ENCODE assay signal across 31 cellular contexts in the genomic region with DNA sequence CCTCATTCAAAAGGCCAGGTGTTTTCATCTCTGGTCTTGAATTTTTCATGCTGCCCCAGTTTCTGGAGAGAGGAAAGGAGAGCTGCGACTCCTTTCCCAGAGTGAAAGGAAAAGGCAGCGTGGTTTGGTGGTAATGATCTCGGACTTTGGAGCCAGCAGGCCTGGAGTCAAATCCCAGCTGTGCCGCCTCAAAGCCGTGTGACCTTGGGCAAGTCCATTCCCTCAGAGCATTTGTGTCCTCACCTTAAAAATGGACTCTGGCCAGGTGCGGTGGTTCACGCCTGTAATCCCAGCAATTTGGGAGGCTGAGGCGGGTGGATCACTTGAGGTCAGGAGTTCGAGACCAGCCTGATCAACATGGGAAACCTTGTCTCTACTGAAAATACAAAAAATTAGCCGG. TPM values are rescaled to one million over a fixed set of nuclear protein-coding genes. Genes with fewer than 3 reads are reported as not detected.
DNase-seq lines count a peak whose midpoint lies in the region; ATAC-seq, FAIRE-seq and TF ChIP-seq lines count a peak whose summit lies in the region.
"Had no signal": no experiment of that assay in that cellular context is flagged by ENCODE, and none has a peak within 500 bp of the region (broad histone marks: within the 10 kb centered on the region; RNA-seq: fewer than 3 reads in every experiment).

No MANE protein-coding gene starts in this region.

- H3K27ac ChIP-seq in HepG2 (ENCODE audit: extremely low read length, insufficient read depth, low read length) = no peak overlapping the region
- no peak overlapping the region for H3K27ac ChIP-seq in right lobe of liver
- H3K27ac ChIP-seq in neuronal stem cell (replicated peaks; ENCODE audit: low read length) = no peak overlapping the region
- no peak overlapping the region for H3K27ac ChIP-seq in small intestine (ENCODE audit: low read depth in 1 of 2, low read length in 1 of 2)
- H3K27ac ChIP-seq in transverse colon = no peak overlapping the region
- H3K27ac ChIP-seq: 22Rv1, BLaER1 had no signal

- no peak for FAIRE-seq in HepG2 (lab: Jason Lieb, UNC)
- no peak for FAIRE-seq in small intestine (lab: Jason Lieb, UNC)
- FAIRE-seq: A204.1, GM12878, GM12892, GM18507 had no signal

- TF ChIP-seq RAD21 in HepG2 (CRISPR knock-in tag; IDR thresholded peaks at IDR 0.05) = no peak

- H3K4me1 ChIP-seq in HepG2 (ENCODE audit: insufficient read depth, low read length) = peaks cover 7% of the 10 kb centered on the region; the same call in 1 of the 2 replicates
- H3K4me1 ChIP-seq in right lobe of liver = no peaks in the 10 kb centered on the region
- H3K4me1 ChIP-seq in neuronal stem cell (ENCODE audit: control insufficient read depth in 2 of 2, insufficient read depth in 1 of 2, low read depth in 1 of 2, low read length in 2 of 2) = peaks cover 16 to 18% of the 10 kb centered on the region in 2 donors
- no peaks in the 10 kb centered on the region for H3K4me1 ChIP-seq in small intestine (ENCODE audit: control insufficient read depth in 2 of 2, insufficient read depth in 1 of 2, low read depth in 1 of 2, low read length in 1 of 2)
- peaks cover 9 to 18% (median 16%) of the 10 kb centered on the region in 4 donors for H3K4me1 ChIP-seq in transverse colon

- TF ChIP-seq EP300 in HepG2 (IDR thresholded peaks at IDR 0.05; ENCODE audit: low read depth in 2 of 2, low read length in 2 of 2) (no peak), HepG2 (CRISPR knock-in tag; IDR thresholded peaks at IDR 0.05; ENCODE audit: borderline replicate concordance) (no peak), transverse colon (IDR thresholded peaks at IDR 0.05; ENCODE audit: low read depth) (no peak)

- H3K9me3 ChIP-seq in HepG2 (ENCODE audit: low read length) = no peaks in the 10 kb centered on the region
- no peaks in the 10 kb centered on the region for H3K9me3 ChIP-seq in right lobe of liver
- H3K9me3 ChIP-seq in neuronal stem cell (replicated peaks in 1 of 2; ENCODE audit: control insufficient read depth in 2 of 2, insufficient read depth in 1 of 2, low read depth in 1 of 2, low read length in 2 of 2) = no peaks in the 10 kb centered on the region
- no peaks in the 10 kb centered on the region for H3K9me3 ChIP-seq in small intestine (ENCODE audit: control insufficient read depth, low read depth)
- H3K9me3 ChIP-seq in transverse colon = no peaks in the 10 kb centered on the region
- H3K9me3 ChIP-seq: BE2C, BLaER1 had no signal

- H3K27me3 ChIP-seq in HepG2 (ENCODE audit: control insufficient read depth in 1 of 2, insufficient read depth in 2 of 2, low read length in 2 of 2) (peaks cover 0 to 20% of the 10 kb centered on the region in 2 experiments; a peak in 4 of 5 replicates), right lobe of liver (no peaks in the 10 kb centered on the region), neuronal stem cell (ENCODE audit: control insufficient read depth in 3 of 3, insufficient read depth in 3 of 3, low read depth in 1 of 3, low read length in 3 of 3) (no peaks in the 10 kb centered on the region), small intestine (ENCODE audit: control insufficient read depth in 2 of 2, insufficient read depth in 2 of 2, low read length in 2 of 2) (no peaks in the 10 kb centered on the region), transverse colon (no peaks in the 10 kb centered on the region)
- H3K27me3 ChIP-seq: BE2C, BLaER1 had no signal

- no peaks in the 10 kb centered on the region for H4K20me1 ChIP-seq in HepG2 (ENCODE audit: insufficient read depth, low read length)
- H4K20me1 ChIP-seq: BLaER1 had no signal

- ATAC-seq in HepG2 = no peak
- no peak for ATAC-seq in right lobe of liver
- no peak for ATAC-seq in HG03354 (IDR thresholded peaks at IDR 0.05; ENCODE audit: poor library complexity, severe bottlenecking, unreplicated experiment)
- ATAC-seq: GM12878 had no signal

- H3K9ac ChIP-seq in HepG2 (ENCODE audit: insufficient read depth, low read depth, low read length) (no peak overlapping the region), neuronal stem cell (ENCODE audit: low read depth, low read length, poor library complexity) (no peak overlapping the region)
- H3K9ac ChIP-seq: BLaER1 had no signal

- no TSS peak for BruUV-seq in HepG2 (replicated peaks; lab: Mats Ljungman, UMichigan)

- peak overlapping the region; percentile 24 for H2AK5ac ChIP-seq in neuronal stem cell (ENCODE audit: low read depth, low read length)

- H3K79me1 ChIP-seq in neuronal stem cell (ENCODE audit: low read depth, low read length) = no peaks in the 10 kb centered on the region

- H3K36me3 ChIP-seq in HepG2 (replicated peaks in 1 of 2; ENCODE audit: control insufficient read depth in 1 of 2, insufficient read depth in 2 of 2, low read length in 2 of 2) (no peaks in the 10 kb centered on the region), right lobe of liver (no peaks in the 10 kb centered on the region), neuronal stem cell (replicated peaks in 1 of 2; ENCODE audit: control insufficient read depth in 2 of 2, insufficient read depth in 2 of 2, low read length in 2 of 2) (no peaks in the 10 kb centered on the region), small intestine (ENCODE audit: control insufficient read depth in 2 of 2, insufficient read depth in 2 of 2, low read length in 2 of 2) (no peaks in the 10 kb centered on the region), transverse colon (no peaks in the 10 kb centered on the region)
- H3K36me3 ChIP-seq: BE2C, BLaER1 had no signal

- no peak overlapping the region for H4K91ac ChIP-seq in neuronal stem cell (ENCODE audit: low read depth, low read length, poor library complexity)

- no peak for TF ChIP-seq POLR2A in HepG2 (IDR thresholded peaks at IDR 0.05; ENCODE audit: insufficient read depth in 1 of 2, low read depth in 2 of 2, low read length in 2 of 2)
- no peak for TF ChIP-seq POLR2A in right lobe of liver (IDR thresholded peaks at IDR 0.05)
- TF ChIP-seq POLR2A in transverse colon (IDR thresholded peaks at IDR 0.05) = no peak

- intact Hi-C loops in HepG2 (cut with micrococcal nuclease; ENCODE audit: unreplicated experiment) = no loop called here
- intact Hi-C loops in right lobe of liver (cut with DNase I) = no loop called here
- intact Hi-C loops in transverse colon (cut with DNase I; ENCODE audit: low total_unique reads) = loop anchor here (10.0 kb wide), 1 partner anchor 77 kb away; no protein-coding TSS in a partner anchor

- H3K4me3 ChIP-seq in HepG2 (replicated peaks in 1 of 3; ENCODE audit: insufficient read depth in 1 of 3, low read depth in 2 of 3, low read length in 3 of 3) (no peak overlapping the region), right lobe of liver (no peak overlapping the region), neuronal stem cell (ENCODE audit: low read length in 2 of 2) (no peak overlapping the region), small intestine (ENCODE audit: low read depth in 1 of 2, low read length in 2 of 2) (no peak overlapping the region), transverse colon (no peak overlapping the region)
- H3K4me3 ChIP-seq: BLaER1, GM12878 had no signal

- no peak overlapping the region for H2BK15ac ChIP-seq in neuronal stem cell (ENCODE audit: low read length)

- no peak overlapping the region for H4K8ac ChIP-seq in neuronal stem cell (ENCODE audit: low read depth, low read length)

- DNase-seq in HepG2 (ENCODE audit: low spot score) (peak; percentile 18), right lobe of liver (no peak), neuronal stem cell (ENCODE audit: low spot score) (no peak), small intestine (peak; percentile 65), transverse colon (peak; percentile 25), islet precursor cell (no peak), HPDE6-E6E7 (ENCODE audit: extremely low spot score) (no peak)
- DNase-seq: ACHN; BE2C; C1 segment of cervical spinal cord; CD4-positive, alpha-beta memory T cell; CD4-positive, CD25-positive, alpha-beta regulatory T cell; CD8-positive, alpha-beta memory T cell; COR-L47; DMS 273 treated with DMSO at 0.1 percent for 48 hours; DMS153; DMS53; DMS79; DND-41; EL; GDM1 had no signal

- no peak overlapping the region for H3K23ac ChIP-seq in neuronal stem cell (ENCODE audit: low read depth, low read length, poor library complexity)

- no peak overlapping the region for H3K4ac ChIP-seq in neuronal stem cell (ENCODE audit: low read length)

- H3K14ac ChIP-seq in neuronal stem cell (ENCODE audit: low read length) = no peak overlapping the region

- CTCF ChIA-PET in HepG2 (lab: Yijun Ruan, JAX; ENCODE audit: low intra/inter-chr PET ratio, low total read pairs) = no interaction called here

- TF ChIP-seq CTCF in HepG2 (CRISPR knock-in tag; IDR thresholded peaks at IDR 0.05) (no peak), right lobe of liver (IDR thresholded peaks at IDR 0.05) (no peak), transverse colon (IDR thresholded peaks at IDR 0.05) (no peak)

- POLR2A ChIA-PET in HepG2 (lab: Yijun Ruan, JAX) = no interaction called here

- 17% methylated on average over 10 of the region's 10 CpGs for WGBS in HepG2 (ENCODE audit: low lambda C conversion rate)
- 85% methylated on average over 7 of the region's 10 CpGs for WGBS in right lobe of liver (ENCODE audit: insufficient coverage, low coverage, low lambda C conversion rate, missing lambda C conversion rate)
- no CpG with 5 or more reads among the region's 10 CpGs for WGBS in neuronal stem cell (ENCODE audit: extremely low coverage in 2 of 2, insufficient read length in 2 of 2, insufficient replicate concordance in 1 of 2), 2 donors
- WGBS in small intestine, 3 donors = 27 to 75% (median 39%) methylated on average over 10 of the region's 10 CpGs
- WGBS in transverse colon (ENCODE audit: low coverage in 1 of 2), 2 donors = 79 to 100% methylated on average over 1 to 10 of the region's 10 CpGs

- H2BK120ac ChIP-seq in neuronal stem cell (ENCODE audit: low read depth, low read length) = no peak overlapping the region

- H3K79me2 ChIP-seq in HepG2 (ENCODE audit: insufficient read depth, low read length) = no peaks in the 10 kb centered on the region

- H3K4me2 ChIP-seq in HepG2 (ENCODE audit: low read depth, low read length) = no peak overlapping the region
- no peak overlapping the region for H3K4me2 ChIP-seq in neuronal stem cell (ENCODE audit: insufficient read depth, low read length, poor library complexity, severe bottlenecking)
- H3K4me2 ChIP-seq: BLaER1 had no signal

- in situ Hi-C loops in HepG2 (cut with HindIII; ENCODE audit: extremely low pct_ligation_motif_present, low pct_unique_long_range_greater_than_20kb) = no loop called here
- in situ Hi-C loops in transverse colon (cut with MboI; ENCODE audit: low pct_ligation_motif_present in 1 of 4, low pct_unique_long_range_greater_than_20kb in 1 of 4, low sequenced_read_pairs in 3 of 4) = no loop called here

- H2BK5ac ChIP-seq in neuronal stem cell (ENCODE audit: low read length) = no peak overlapping the region

- H2BK12ac ChIP-seq in neuronal stem cell (ENCODE audit: low read length) = no peak overlapping the region

- H2AFZ ChIP-seq in HepG2 (ENCODE audit: low read length) (no peak overlapping the region), neuronal stem cell (ENCODE audit: low read length) (no peak overlapping the region)

- no peak overlapping the region for H3K18ac ChIP-seq in neuronal stem cell (ENCODE audit: low read length)

RNA-seq across cellular contexts. Expression of a gene that starts 4.7 kb away (rescaled TPM):
- total RNA-seq in HepG2 (2016; rRNA removed; fragmentation: Illumina TruSeq; extraction: Trizol) (not detected in 2 replicates), right lobe of liver (not detected), transverse colon (under 1 TPM in 1 of 4 donors, not detected in 3; 0.16 TPM)
- not detected in 2 replicates for total RNA-seq in HepG2 (2016; cell fraction: cytosol; rRNA removed; fragmentation: Illumina TruSeq; extraction: Trizol; ENCODE audit: low read depth)
- total RNA-seq in HepG2 (2016; cell fraction: insoluble cytoplasmic fraction; rRNA removed; fragmentation: Illumina TruSeq; extraction: Trizol) = not detected in 2 replicates
- total RNA-seq in HepG2 (2016; cell fraction: membrane; rRNA removed; fragmentation: Illumina TruSeq; extraction: Trizol) = 0.14 and 0.53 TPM in 2 replicates
- not detected in 2 replicates for total RNA-seq in HepG2 (2016; cell fraction: nucleus; rRNA removed; fragmentation: Illumina TruSeq; extraction: Trizol)
- polyA plus RNA-seq in HepG2 (2011; rRNA removed) (0.08 and 0.30 TPM in 2 replicates), small intestine (under 1 TPM in 1 of 3 donors, not detected in 2; 0.01 TPM)
- polyA plus RNA-seq in HepG2 (2011; cell fraction: cytosol; rRNA removed) = 0.05 and 0.09 TPM in 2 replicates
- polyA plus RNA-seq in HepG2 (2011; cell fraction: nucleus; rRNA removed) = 0.35 TPM in 1 of 2 replicates, not detected in the other
- 0.20 TPM in 1 of 2 replicates, not detected in the other for polyA plus RNA-seq in HepG2 (2012)
- 0.25 and 0.37 TPM in 2 replicates for polyA plus RNA-seq in HepG2 (2016; cell fraction: cytosol; fragmentation: Illumina TruSeq; extraction: Trizol; ENCODE audit: low read depth)
- polyA plus RNA-seq in HepG2 (2016; cell fraction: insoluble cytoplasmic fraction; fragmentation: Illumina TruSeq; extraction: Trizol; ENCODE audit: low read depth) = not detected in 2 replicates
- 0.37 and 0.68 TPM in 2 replicates for polyA plus RNA-seq in HepG2 (2016; cell fraction: membrane; fragmentation: Illumina TruSeq; extraction: Trizol; ENCODE audit: low read depth)
- polyA plus RNA-seq in HepG2 (2016; cell fraction: nucleus; fragmentation: Illumina TruSeq; extraction: Trizol; ENCODE audit: insufficient read depth, low read depth) = not detected in 2 replicates
- 0.14 TPM in 1 of 2 replicates, not detected in the other for polyA minus RNA-seq in HepG2 (2011; rRNA and poly(A)+ RNA removed; ENCODE audit: low replicate concordance)
- polyA minus RNA-seq in HepG2 (2011; cell fraction: cytosol; rRNA and poly(A)+ RNA removed) = not detected in 2 replicates
- polyA minus RNA-seq in HepG2 (2011; cell fraction: nucleus; rRNA and poly(A)+ RNA removed) = not detected in 2 replicates
- polyA plus RNA-seq in neuronal stem cell (2013, experiment 1 of 2) = 1.3 TPM
- 1.1 TPM for polyA plus RNA-seq in neuronal stem cell (2013, experiment 2 of 2)
- total RNA-seq: A673; CD4-positive, alpha-beta memory T cell; CD4-positive, CD25-positive, alpha-beta regulatory T cell; CD8-positive, alpha-beta memory T cell had no signal
- polyA plus RNA-seq: AG04450; CD14-positive monocyte; CD4-positive, alpha-beta memory T cell; CD4-positive, CD25-positive, alpha-beta regulatory T cell; CD8-positive, alpha-beta memory T cell had no signal

RNA-seq across cellular contexts. Expression of a gene that starts 28.9 kb away (rescaled TPM):
- total RNA-seq in HepG2 (2016; rRNA removed; fragmentation: Illumina TruSeq; extraction: Trizol) (0.81 and 2.1 TPM in 2 replicates), right lobe of liver (under 1 TPM in 1 of 6 experiments, not detected in 5; 0.12 TPM), transverse colon (not detected)
- 0.81 and 1.1 TPM in 2 replicates for total RNA-seq in HepG2 (2016; cell fraction: cytosol; rRNA removed; fragmentation: Illumina TruSeq; extraction: Trizol; ENCODE audit: low read depth)
- total RNA-seq in HepG2 (2016; cell fraction: insoluble cytoplasmic fraction; rRNA removed; fragmentation: Illumina TruSeq; extraction: Trizol) = 0.77 and 3.1 TPM in 2 replicates
- total RNA-seq in HepG2 (2016; cell fraction: membrane; rRNA removed; fragmentation: Illumina TruSeq; extraction: Trizol) = 0.83 and 1.1 TPM in 2 replicates
- total RNA-seq in HepG2 (2016; cell fraction: nucleus; rRNA removed; fragmentation: Illumina TruSeq; extraction: Trizol) = 2.8 and 4.4 TPM in 2 replicates
- polyA plus RNA-seq in HepG2 (2011; rRNA removed) (1.6 TPM in 2 replicates), small intestine (under 1 TPM in 1 of 3 donors, not detected in 2; 0.27 TPM)
- 0.79 and 1.0 TPM in 2 replicates for polyA plus RNA-seq in HepG2 (2011; cell fraction: cytosol; rRNA removed)
- 5.5 and 10.9 TPM in 2 replicates for polyA plus RNA-seq in HepG2 (2011; cell fraction: nucleus; rRNA removed)
- polyA plus RNA-seq in HepG2 (2012) = 0.88 and 1.1 TPM in 2 replicates
- polyA plus RNA-seq in HepG2 (2016; cell fraction: cytosol; fragmentation: Illumina TruSeq; extraction: Trizol; ENCODE audit: low read depth) = 0.44 and 0.51 TPM in 2 replicates
- 0.60 and 2.1 TPM in 2 replicates for polyA plus RNA-seq in HepG2 (2016; cell fraction: insoluble cytoplasmic fraction; fragmentation: Illumina TruSeq; extraction: Trizol; ENCODE audit: low read depth)
- 0.18 and 0.78 TPM in 2 replicates for polyA plus RNA-seq in HepG2 (2016; cell fraction: membrane; fragmentation: Illumina TruSeq; extraction: Trizol; ENCODE audit: low read depth)
- polyA plus RNA-seq in HepG2 (2016; cell fraction: nucleus; fragmentation: Illumina TruSeq; extraction: Trizol; ENCODE audit: insufficient read depth, low read depth) = 6.0 and 6.9 TPM in 2 replicates
- 2.4 and 2.8 TPM in 2 replicates for polyA minus RNA-seq in HepG2 (2011; rRNA and poly(A)+ RNA removed; ENCODE audit: low replicate concordance)
- polyA minus RNA-seq in HepG2 (2011; cell fraction: cytosol; rRNA and poly(A)+ RNA removed) = 0.59 and 1.4 TPM in 2 replicates
- polyA minus RNA-seq in HepG2 (2011; cell fraction: nucleus; rRNA and poly(A)+ RNA removed) = 2.2 and 4.2 TPM in 2 replicates
- polyA plus RNA-seq in neuronal stem cell (2013, experiment 1 of 2) = 3.9 TPM
- 3.4 TPM for polyA plus RNA-seq in neuronal stem cell (2013, experiment 2 of 2)
- total RNA-seq: CD4-positive, alpha-beta memory T cell; CD4-positive, CD25-positive, alpha-beta regulatory T cell; CD8-positive, alpha-beta memory T cell had no signal
- polyA plus RNA-seq: CD14-positive monocyte; CD4-positive, alpha-beta memory T cell; CD4-positive, CD25-positive, alpha-beta regulatory T cell; CD8-positive, alpha-beta memory T cell had no signal

RNA-seq across cellular contexts. Expression of a gene that starts 58.0 kb away (rescaled TPM):
- not detected in 2 replicates for total RNA-seq in HepG2 (2016; rRNA removed; fragmentation: Illumina TruSeq; extraction: Trizol)
- total RNA-seq in HepG2 (2016; cell fraction: cytosol; rRNA removed; fragmentation: Illumina TruSeq; extraction: Trizol; ENCODE audit: low read depth) = not detected in 2 replicates
- total RNA-seq in HepG2 (2016; cell fraction: insoluble cytoplasmic fraction; rRNA removed; fragmentation: Illumina TruSeq; extraction: Trizol) = not detected in 2 replicates
- total RNA-seq in HepG2 (2016; cell fraction: membrane; rRNA removed; fragmentation: Illumina TruSeq; extraction: Trizol) = not detected in 2 replicates
- not detected in 2 replicates for total RNA-seq in HepG2 (2016; cell fraction: nucleus; rRNA removed; fragmentation: Illumina TruSeq; extraction: Trizol)
- not detected in 2 replicates for polyA plus RNA-seq in HepG2 (2011; rRNA removed)
- polyA plus RNA-seq in HepG2 (2011; cell fraction: cytosol; rRNA removed) = not detected in 2 replicates
- polyA plus RNA-seq in HepG2 (2011; cell fraction: nucleus; rRNA removed) = not detected in 2 replicates
- polyA plus RNA-seq in HepG2 (2012) = not detected in 2 replicates
- not detected in 2 replicates for polyA plus RNA-seq in HepG2 (2016; cell fraction: cytosol; fragmentation: Illumina TruSeq; extraction: Trizol; ENCODE audit: low read depth)
- polyA plus RNA-seq in HepG2 (2016; cell fraction: insoluble cytoplasmic fraction; fragmentation: Illumina TruSeq; extraction: Trizol; ENCODE audit: low read depth) = not detected in 2 replicates
- polyA plus RNA-seq in HepG2 (2016; cell fraction: membrane; fragmentation: Illumina TruSeq; extraction: Trizol; ENCODE audit: low read depth) = not detected in 2 replicates
- polyA plus RNA-seq in HepG2 (2016; cell fraction: nucleus; fragmentation: Illumina TruSeq; extraction: Trizol; ENCODE audit: insufficient read depth, low read depth) = not detected in 2 replicates
- not detected in 2 replicates for polyA minus RNA-seq in HepG2 (2011; rRNA and poly(A)+ RNA removed; ENCODE audit: low replicate concordance)
- polyA minus RNA-seq in HepG2 (2011; cell fraction: cytosol; rRNA and poly(A)+ RNA removed) = not detected in 2 replicates
- not detected in 2 replicates for polyA minus RNA-seq in HepG2 (2011; cell fraction: nucleus; rRNA and poly(A)+ RNA removed)
- total RNA-seq in right lobe of liver = 1 to 10 TPM; 1.5 to 9.9 (median 2.6) TPM
- polyA plus RNA-seq in neuronal stem cell (2013, experiment 1 of 2) = 0.56 TPM
- polyA plus RNA-seq in neuronal stem cell (2013, experiment 2 of 2) = 0.73 TPM
- polyA plus RNA-seq in small intestine = 10 to 100 TPM in 1 of 3 donors, 1 to 10 TPM in 1, under 1 TPM in 1; 0.45 to 10.5 (median 1.1) TPM
- total RNA-seq in transverse colon = 100 to 1,000 TPM in 1 of 4 donors, 10 to 100 TPM in 3; 18.8 to 191 (median 25.5) TPM
- total RNA-seq: CD4-positive, alpha-beta memory T cell; CD4-positive, CD25-positive, alpha-beta regulatory T cell; CD8-positive, alpha-beta memory T cell had no signal
- polyA plus RNA-seq: CD14-positive monocyte; CD4-positive, alpha-beta memory T cell; CD4-positive, CD25-positive, alpha-beta regulatory T cell; CD8-positive, alpha-beta memory T cell had no signal

Comparison
In these comparisons a context has a peak if more than half of its experiments do, and no peak if none do; other contexts are left out.
1. DNase-seq: peak in HepG2 (single experiment), small intestine (single experiment) and transverse colon (single experiment); none in right lobe of liver (0 of 3), neuronal stem cell (single experiment), islet precursor cell (single experiment) and HPDE6-E6E7 (single experiment).